28 cellular contexts compared by ENCODE assay signal in the genomic region with DNA sequence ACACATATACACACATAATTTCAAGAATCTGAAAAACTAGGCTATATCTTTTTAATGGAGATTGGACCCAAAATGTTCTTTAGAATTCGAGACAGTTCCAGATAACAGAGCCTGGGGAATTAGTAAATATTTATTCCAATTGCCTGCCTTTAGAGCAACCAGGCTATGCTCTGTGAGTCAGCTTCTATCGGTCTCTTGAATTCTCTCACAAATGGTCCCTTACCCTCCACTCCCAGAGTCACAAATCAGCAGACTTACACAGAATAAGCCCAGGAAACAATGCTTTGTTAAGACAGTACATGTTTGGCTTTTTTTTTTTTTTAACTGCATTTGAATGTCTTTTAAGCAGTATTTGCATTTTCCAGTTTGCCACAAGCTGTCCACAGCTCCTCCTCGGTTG.
"Had no signal": no experiment of that assay in that cellular context is flagged by ENCODE, and none has a peak within 500 bp of the region (broad histone marks: within the 10 kb centered on the region; RNA-seq: fewer than 3 reads in every experiment).

No MANE protein-coding gene starts in this region.

- DNase-seq: activated CD4-positive, alpha-beta memory T cell treated with anti-CD3 and anti-CD28 coated beads for 36 hours; activated CD8-positive, alpha-beta memory T cell treated with anti-CD3 and anti-CD28 coated beads, Interleukin-2, amount 50 U/mL, for 4 hours; activated naive CD4-positive, alpha-beta T cell; activated T-cell treated with anti-CD3 and anti-CD28 coated beads, Interleukin-2, amount 50 U/mL, for 4 hours; cerebellar nuclear complex; colonic mucosa; dorsolateral prefrontal cortex; effector memory CD4-positive, alpha-beta T cell; glutamatergic neuron; left lung; ovary; retina; stimulated activated CD4-positive, alpha-beta T cell treated with anti-CD3 and anti-CD28 coated beads, Interleukin-12 subunit alpha, Interleukin-12 subunit beta, amount 100 ng/mL, for 4 hours; stimulated activated CD4-positive, alpha-beta T cell treated with anti-CD3 and anti-CD28 coated beads, Interleukin-4, amount 100 ng/mL, for 1 hour; stomach; T-helper 9 cell; tibial artery; upper lobe of right lung had no signal

- H3K4me3 Mint-ChIP-seq: activated CD4-positive, alpha-beta memory T cell treated with anti-CD3 and anti-CD28 coated beads for 36 hours; activated naive CD8-positive, alpha-beta T cell; activated T-cell treated with anti-CD3 and anti-CD28 coated beads, Interleukin-2, amount 50 U/mL, for 4 hours; brain; nephron had no signal

- ATAC-seq: activated T-cell treated with anti-CD3 and anti-CD28 coated beads, Interleukin-2, amount 50 U/mL, for 4 hours; left lung; sciatic nerve; upper lobe of right lung had no signal

- H3K36me3 Mint-ChIP-seq: brain had no signal

- H3K27me3 Mint-ChIP-seq: activated CD4-positive, alpha-beta memory T cell treated with anti-CD3 and anti-CD28 coated beads for 36 hours; activated naive CD8-positive, alpha-beta T cell; brain; progenitor cell of endocrine pancreas had no signal

- H3K27me3 ChIP-seq: ascending aorta, cardiac muscle cell, colonic mucosa, dorsolateral prefrontal cortex, left lung, ovary, stomach, tibial artery, upper lobe of right lung had no signal

- H3K27ac Mint-ChIP-seq: brain, nephron, progenitor cell of endocrine pancreas had no signal

- H3K27ac ChIP-seq: ascending aorta, cardiac muscle cell, colonic mucosa, dorsolateral prefrontal cortex, left lung, skin epidermis, stomach, tibial artery, upper lobe of right lung, VCaP had no signal

- H3K4me1 ChIP-seq: ascending aorta, colonic mucosa, left lung, stomach, tibial artery, upper lobe of right lung had no signal

- H3K4me3 ChIP-seq: ascending aorta, cardiac muscle cell, colonic mucosa, dorsolateral prefrontal cortex, left lung, lung, ovary, skin epidermis, stomach, tibial artery, upper lobe of right lung had no signal

- H3K9me3 ChIP-seq: colonic mucosa had no signal

- H3K36me3 ChIP-seq: ascending aorta, cardiac muscle cell, colonic mucosa, left lung, ovary, stomach, tibial artery, upper lobe of right lung had no signal

- H3K4me1 Mint-ChIP-seq: nephron had no signal
